Comparison of ENCODE assay signal across 1 cellular context in genomic region chr2:218082586-218083351, GRCh38.
TF ChIP-seq lines count a peak whose summit lies in the region.

No MANE protein-coding gene starts in this region.

TF ChIP-seq in H1, 55 proteins besides CTCF, POLR2A, EP300 and RAD21 (continued from another document):
- TF ChIP-seq ATF2 (IDR thresholded peaks at IDR 0.05; ENCODE audit: low read length) = no peak
- no peak for TF ChIP-seq BACH1 (IDR thresholded peaks at IDR 0.05; ENCODE audit: low read length)
- no peak for TF ChIP-seq E2F6 (IDR thresholded peaks at IDR 0.05)
- no peak for TF ChIP-seq CEBPB (IDR thresholded peaks at IDR 0.05; ENCODE audit: low read depth, low read length)
- no peak for TF ChIP-seq BCL11A (IDR thresholded peaks at IDR 0.05; ENCODE audit: low read depth in 2 of 2, low read length in 2 of 2)
- TF ChIP-seq SAP30 (IDR thresholded peaks at IDR 0.05; ENCODE audit: insufficient read depth, insufficient replicate concordance, low read length) = no peak
